1 cellular context compared by ENCODE assay signal in genomic region chr17:42002792-42003301, GRCh38.
TF ChIP-seq lines count a peak whose summit lies in the region.

No MANE protein-coding gene starts in this region.

TF ChIP-seq in HepG2, 621 proteins besides CTCF, POLR2A, EP300 and RAD21 (continued from another document and continues in another):
- TF ChIP-seq ZBTB43 (CRISPR knock-in tag; conservative IDR thresholded peaks at IDR 0.05) (no peak), FOXO4 (CRISPR knock-in tag; conservative IDR thresholded peaks at IDR 0.05) (no peak), ZNF441 (CRISPR knock-in tag; IDR thresholded peaks at IDR 0.05; ENCODE audit: borderline replicate concordance) (no peak), ONECUT2 (CRISPR knock-in tag; IDR thresholded peaks at IDR 0.05) (no peak), ZNF296 (CRISPR knock-in tag; conservative IDR thresholded peaks at IDR 0.05) (no peak), FOXA3 (CRISPR knock-in tag; IDR thresholded peaks at IDR 0.05) (peak; percentile 55), GATAD2A (CRISPR knock-in tag; IDR thresholded peaks at IDR 0.05) (peak; percentile 60), ZNF660 (CRISPR knock-in tag; IDR thresholded peaks at IDR 0.05; ENCODE audit: borderline replicate concordance, low read depth) (no peak), PATZ1 (CRISPR knock-in tag; IDR thresholded peaks at IDR 0.05) (no peak), REL (CRISPR knock-in tag; conservative IDR thresholded peaks at IDR 0.05) (no peak), RFX3 (CRISPR knock-in tag; IDR thresholded peaks at IDR 0.05) (no peak), ZNF292 (CRISPR knock-in tag; IDR thresholded peaks at IDR 0.05; ENCODE audit: borderline replicate concordance, low read depth) (no peak), ZBTB7B (CRISPR knock-in tag; IDR thresholded peaks at IDR 0.05) (no peak), PAX8 (CRISPR knock-in tag; IDR thresholded peaks at IDR 0.05; ENCODE audit: borderline replicate concordance) (no peak), SPEN (CRISPR knock-in tag; IDR thresholded peaks at IDR 0.05; ENCODE audit: low read depth) (no peak), ATF5 (CRISPR knock-in tag; IDR thresholded peaks at IDR 0.05; ENCODE audit: low read depth) (no peak), ZNF7 (CRISPR knock-in tag; IDR thresholded peaks at IDR 0.05) (no peak), MED13 (CRISPR knock-in tag; IDR thresholded peaks at IDR 0.05) (no peak), TEAD3 (CRISPR knock-in tag; optimal IDR thresholded peaks at IDR 0.05; ENCODE audit: borderline replicate concordance) (peak; percentile 51), ZNF33B (CRISPR knock-in tag; IDR thresholded peaks at IDR 0.05) (no peak), ARNT (IDR thresholded peaks at IDR 0.05) (no peak), TARDBP (CRISPR knock-in tag; IDR thresholded peaks at IDR 0.05) (0 out of 2 replicates have a peak, but pooled peaks have one; percentile 40), GLMP (CRISPR knock-in tag; IDR thresholded peaks at IDR 0.05; ENCODE audit: borderline replicate concordance) (no peak), HIVEP1 (CRISPR knock-in tag; IDR thresholded peaks at IDR 0.05) (no peak), NFE2L1 (CRISPR knock-in tag; IDR thresholded peaks at IDR 0.05; ENCODE audit: borderline replicate concordance) (no peak), ZKSCAN5 (CRISPR knock-in tag; IDR thresholded peaks at IDR 0.05) (no peak), ZNF891 (CRISPR knock-in tag; IDR thresholded peaks at IDR 0.05) (no peak), KAT8 (CRISPR knock-in tag; IDR thresholded peaks at IDR 0.05) (0 out of 2 replicates have a peak, but pooled peaks have one; percentile 21), HOXA7 (CRISPR knock-in tag; IDR thresholded peaks at IDR 0.05) (no peak), SOX6 (IDR thresholded peaks at IDR 0.05) (no peak), SOX6 (CRISPR knock-in tag; IDR thresholded peaks at IDR 0.05) (peak; percentile 50; the same call in 1 of the 2 replicates), ZSCAN20 (CRISPR knock-in tag; IDR thresholded peaks at IDR 0.05; ENCODE audit: borderline replicate concordance) (no peak), NR2F2 (IDR thresholded peaks at IDR 0.05; ENCODE audit: borderline replicate concordance, low read depth) (peak; percentile 36; the same call in 1 of the 2 replicates), ZKSCAN8 (CRISPR knock-in tag; IDR thresholded peaks at IDR 0.05; ENCODE audit: borderline replicate concordance) (0 out of 2 replicates have a peak, but pooled peaks have one; percentile 32), YY1 (IDR thresholded peaks at IDR 0.05; ENCODE audit: insufficient read depth, insufficient replicate concordance, low read depth, low read length) (no peak), ZNF646 (CRISPR knock-in tag; IDR thresholded peaks at IDR 0.05) (peak; percentile 81), CHD4 (IDR thresholded peaks at IDR 0.05; ENCODE audit: borderline replicate concordance, low read length) (peak; percentile 67; the same call in 1 of the 2 replicates)
- TF ChIP-seq, protein P1, sequence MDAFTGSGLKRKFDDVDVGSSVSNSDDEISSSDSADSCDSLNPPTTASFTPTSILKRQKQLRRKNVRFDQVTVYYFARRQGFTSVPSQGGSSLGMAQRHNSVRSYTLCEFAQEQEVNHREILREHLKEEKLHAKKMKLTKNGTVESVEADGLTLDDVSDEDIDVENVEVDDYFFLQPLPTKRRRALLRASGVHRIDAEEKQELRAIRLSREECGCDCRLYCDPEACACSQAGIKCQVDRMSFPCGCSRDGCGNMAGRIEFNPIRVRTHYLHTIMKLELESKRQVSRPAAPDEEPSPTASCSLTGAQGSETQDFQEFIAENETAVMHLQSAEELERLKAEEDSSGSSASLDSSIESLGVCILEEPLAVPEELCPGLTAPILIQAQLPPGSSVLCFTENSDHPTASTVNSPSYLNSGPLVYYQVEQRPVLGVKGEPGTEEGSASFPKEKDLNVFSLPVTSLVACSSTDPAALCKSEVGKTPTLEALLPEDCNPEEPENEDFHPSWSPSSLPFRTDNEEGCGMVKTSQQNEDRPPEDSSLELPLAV (CRISPR knock-in tag; conservative IDR thresholded peaks at IDR 0.05; ENCODE audit: low read depth): no peak
- TF ChIP-seq, protein P2, sequence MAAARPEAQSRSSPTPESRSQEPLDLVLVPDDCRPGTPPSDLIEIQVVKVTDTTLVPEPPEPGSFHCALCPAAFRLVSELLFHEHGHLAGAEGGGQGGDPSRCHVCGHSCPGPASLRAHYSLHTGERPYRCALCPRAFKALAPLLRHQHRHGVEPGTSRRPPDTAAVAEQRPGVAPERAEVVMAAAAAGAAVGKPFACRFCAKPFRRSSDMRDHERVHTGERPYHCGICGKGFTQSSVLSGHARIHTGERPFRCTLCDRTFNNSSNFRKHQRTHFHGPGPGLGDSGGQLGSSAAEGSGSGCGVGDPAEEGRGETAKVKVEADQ (CRISPR knock-in tag; IDR thresholded peaks at IDR 0.05; ENCODE audit: borderline replicate concordance): 0 out of 2 replicates have a peak, but pooled peaks have one; percentile 65
- TF ChIP-seq, protein P3, sequence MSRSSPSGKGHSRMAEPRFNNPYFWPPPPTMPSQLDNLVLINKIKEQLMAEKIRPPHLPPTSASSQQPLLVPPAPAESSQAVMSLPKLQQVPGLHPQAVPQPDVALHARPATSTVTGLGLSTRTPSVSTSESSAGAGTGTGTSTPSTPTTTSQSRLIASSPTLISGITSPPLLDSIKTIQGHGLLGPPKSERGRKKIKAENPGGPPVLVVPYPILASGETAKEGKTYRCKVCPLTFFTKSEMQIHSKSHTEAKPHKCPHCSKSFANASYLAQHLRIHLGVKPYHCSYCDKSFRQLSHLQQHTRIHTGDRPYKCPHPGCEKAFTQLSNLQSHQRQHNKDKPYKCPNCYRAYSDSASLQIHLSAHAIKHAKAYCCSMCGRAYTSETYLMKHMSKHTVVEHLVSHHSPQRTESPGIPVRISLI (CRISPR knock-in tag; IDR thresholded peaks at IDR 0.05; ENCODE audit: borderline replicate concordance): no peak
- TF ChIP-seq, protein P4, sequence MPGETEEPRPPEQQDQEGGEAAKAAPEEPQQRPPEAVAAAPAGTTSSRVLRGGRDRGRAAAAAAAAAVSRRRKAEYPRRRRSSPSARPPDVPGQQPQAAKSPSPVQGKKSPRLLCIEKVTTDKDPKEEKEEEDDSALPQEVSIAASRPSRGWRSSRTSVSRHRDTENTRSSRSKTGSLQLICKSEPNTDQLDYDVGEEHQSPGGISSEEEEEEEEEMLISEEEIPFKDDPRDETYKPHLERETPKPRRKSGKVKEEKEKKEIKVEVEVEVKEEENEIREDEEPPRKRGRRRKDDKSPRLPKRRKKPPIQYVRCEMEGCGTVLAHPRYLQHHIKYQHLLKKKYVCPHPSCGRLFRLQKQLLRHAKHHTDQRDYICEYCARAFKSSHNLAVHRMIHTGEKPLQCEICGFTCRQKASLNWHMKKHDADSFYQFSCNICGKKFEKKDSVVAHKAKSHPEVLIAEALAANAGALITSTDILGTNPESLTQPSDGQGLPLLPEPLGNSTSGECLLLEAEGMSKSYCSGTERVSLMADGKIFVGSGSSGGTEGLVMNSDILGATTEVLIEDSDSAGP (CRISPR knock-in tag; IDR thresholded peaks at IDR 0.05; ENCODE audit: borderline replicate concordance): peak; percentile 78; the same call in 1 of the 2 replicates
- TF ChIP-seq, protein P5, sequence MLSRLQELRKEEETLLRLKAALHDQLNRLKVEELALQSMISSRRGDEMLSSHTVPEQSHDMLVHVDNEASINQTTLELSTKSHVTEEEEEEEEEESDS (CRISPR knock-in tag; IDR thresholded peaks at IDR 0.05; ENCODE audit: borderline replicate concordance): no peak
- TF ChIP-seq, protein P6, sequence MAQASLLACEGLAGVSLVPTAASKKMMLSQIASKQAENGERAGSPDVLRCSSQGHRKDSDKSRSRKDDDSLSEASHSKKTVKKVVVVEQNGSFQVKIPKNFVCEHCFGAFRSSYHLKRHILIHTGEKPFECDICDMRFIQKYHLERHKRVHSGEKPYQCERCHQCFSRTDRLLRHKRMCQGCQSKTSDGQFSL (CRISPR knock-in tag; IDR thresholded peaks at IDR 0.05): no peak
